In genomic region chr10:61732635-61733278, GRCh38 we compare ENCODE assay signal across 20 cellular contexts.
"Had no signal": no experiment of that assay in that cellular context is flagged by ENCODE, and none has a peak within 500 bp of the region (broad histone marks: within the 10 kb centered on the region; RNA-seq: fewer than 3 reads in every experiment).

No MANE protein-coding gene starts in this region.

- H3K4me3 Mint-ChIP-seq: activated CD4-positive, alpha-beta T cell treated with anti-CD3 and anti-CD28 coated beads, Interleukin-2, amount 10 ng/mL, durations not matched to agents 24 days and 14 days; activated CD8-positive, alpha-beta memory T cell treated with anti-CD3 and anti-CD28 coated beads, Interleukin-2, amount 10 ng/mL, durations not matched to agents 7 days and 5 days; activated naive CD8-positive, alpha-beta T cell treated with anti-CD3 and anti-CD28 coated beads, Interleukin-2, amount 50 U/mL, for 24 hours; activated T-cell treated with anti-CD3 and anti-CD28 coated beads, Interleukin-2, amount 50 U/mL, for 24 hours; activated T-helper 1 cell treated with anti-CD3 and anti-CD28 coated beads, Interleukin-12 subunit alpha, Interleukin-12 subunit beta, Interleukin-2, Interleukin-4 antibody, amounts not matched to agents 30 ng/mL and 10 ng/mL and 1 ng/mL, durations not matched to agents 14 hours and 24 hours and 36 hours; central memory CD8-positive, alpha-beta T cell; T-helper 1 cell treated with Interleukin-12 subunit alpha and Interleukin-12 subunit beta and Interleukin-4 antibody, amounts not matched to agents 30 μg/mL and 1 μg/mL, for 36 hours; WTC11 had no signal

- DNase-seq: activated CD4-positive, alpha-beta T cell treated with anti-CD3 and anti-CD28 coated beads for 1 hour; activated CD8-positive, alpha-beta memory T cell treated with anti-CD3 and anti-CD28 coated beads, Interleukin-2, amount 10 ng/mL, durations not matched to agents 7 days and 5 days; activated effector memory CD4-positive, alpha-beta T cell treated with anti-CD3 and anti-CD28 coated beads, Interleukin-2, amount 50 U/mL, for 16 hours; activated naive CD8-positive, alpha-beta T cell treated with anti-CD3 and anti-CD28 coated beads, Interleukin-2, amount 50 U/mL, for 24 hours; activated T-cell treated with anti-CD3 and anti-CD28 coated beads, Interleukin-2, amount 50 U/mL, for 24 hours; MG63; MV-4-11; NCI-H1417 treated with DMSO at 0.1 percent for 48 hours; NCI-H2029; NCI-H2107; SIG-M5 had no signal

- H3K27ac Mint-ChIP-seq: activated CD4-positive, alpha-beta T cell treated with anti-CD3 and anti-CD28 coated beads, Interleukin-2, amount 10 ng/mL, durations not matched to agents 24 days and 14 days; activated CD8-positive, alpha-beta memory T cell treated with anti-CD3 and anti-CD28 coated beads, Interleukin-2, amount 10 ng/mL, durations not matched to agents 7 days and 5 days; activated naive CD4-positive, alpha-beta T cell treated with anti-CD3 and anti-CD28 coated beads, Interleukin-2, amount 50 U/mL, for 72 hours; activated naive CD8-positive, alpha-beta T cell treated with anti-CD3 and anti-CD28 coated beads, Interleukin-2, amount 50 U/mL, for 24 hours; activated T-cell treated with anti-CD3 and anti-CD28 coated beads, Interleukin-2, amount 50 U/mL, for 24 hours; activated T-helper 1 cell treated with anti-CD3 and anti-CD28 coated beads, Interleukin-12 subunit alpha, Interleukin-12 subunit beta, Interleukin-2, Interleukin-4 antibody, amounts not matched to agents 30 ng/mL and 10 ng/mL and 1 ng/mL, durations not matched to agents 14 hours and 24 hours and 36 hours; T-helper 1 cell treated with Interleukin-12 subunit alpha and Interleukin-12 subunit beta and Interleukin-4 antibody, amounts not matched to agents 30 μg/mL and 1 μg/mL, for 36 hours; WTC11 had no signal

- H3K27ac ChIP-seq: ascending aorta, body of pancreas, KMS-11 had no signal

- H3K9me3 ChIP-seq: ascending aorta, body of pancreas, MG63 had no signal

- H3K27me3 ChIP-seq: ascending aorta, body of pancreas, MG63 had no signal

- H3K4me2 ChIP-seq: KMS-11 had no signal

- H3K36me3 ChIP-seq: ascending aorta, MG63 had no signal

- H3K9ac ChIP-seq: KMS-11 had no signal

- H3K4me1 ChIP-seq: ascending aorta, body of pancreas had no signal

- H3K9me3 Mint-ChIP-seq: activated naive CD8-positive, alpha-beta T cell treated with anti-CD3 and anti-CD28 coated beads, Interleukin-2, amount 50 U/mL, for 24 hours; activated T-cell treated with anti-CD3 and anti-CD28 coated beads, Interleukin-2, amount 50 U/mL, for 24 hours; central memory CD8-positive, alpha-beta T cell had no signal

- H3K36me3 Mint-ChIP-seq: activated naive CD4-positive, alpha-beta T cell treated with anti-CD3 and anti-CD28 coated beads, Interleukin-2, amount 50 U/mL, for 72 hours had no signal

- H3K4me1 Mint-ChIP-seq: activated CD4-positive, alpha-beta T cell treated with anti-CD3 and anti-CD28 coated beads, Interleukin-2, amount 10 ng/mL, durations not matched to agents 24 days and 14 days; activated naive CD8-positive, alpha-beta T cell treated with anti-CD3 and anti-CD28 coated beads, Interleukin-2, amount 50 U/mL, for 24 hours had no signal

- H3K4me3 ChIP-seq: ascending aorta, body of pancreas, MG63 had no signal
